7 cellular contexts compared by ENCODE assay signal in genomic region chr12:100243137-100243536, GRCh38.
"Had no signal": no experiment of that assay in that cellular context is flagged by ENCODE, and none has a peak within 500 bp of the region (broad histone marks: within the 10 kb centered on the region; RNA-seq: fewer than 3 reads in every experiment).

No MANE protein-coding gene starts in this region.

- H3K9ac ChIP-seq: KMS-11 had no signal

- H3K27ac ChIP-seq: HL-60, KMS-11 had no signal

- ATAC-seq: HepG2 had no signal

- DNase-seq: IMR-90, KBM-7, KG1 had no signal

- H3K4me2 ChIP-seq: KMS-11 had no signal

- FAIRE-seq: HepG2, HTR-8/SVneo had no signal
